8 cellular contexts compared by ENCODE assay signal in the genomic region with DNA sequence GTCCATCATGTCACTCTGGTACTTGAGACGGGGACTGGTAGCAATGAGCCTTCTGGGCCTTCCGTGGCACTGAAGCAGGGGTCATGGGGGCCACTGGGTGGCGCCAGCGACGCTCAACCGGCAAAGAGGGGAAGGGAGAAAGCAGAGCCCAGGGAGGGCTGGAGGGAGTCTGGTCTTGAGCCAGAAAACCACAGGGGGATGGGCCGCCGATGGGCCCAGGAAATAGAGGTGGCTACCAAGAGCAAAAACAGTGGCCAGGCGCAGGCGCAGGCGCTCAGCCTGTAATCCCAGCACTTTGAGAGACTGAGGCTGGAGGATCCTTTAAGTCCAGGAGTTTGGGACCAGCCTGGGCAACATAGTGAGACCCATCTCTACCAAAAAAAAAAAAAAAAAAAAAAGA. TPM values are rescaled to one million over a fixed set of nuclear protein-coding genes. Genes with fewer than 3 reads are reported as not detected.
DNase-seq lines count a peak whose midpoint lies in the region; ATAC-seq and TF ChIP-seq lines count a peak whose summit lies in the region.

No MANE protein-coding gene starts in this region.

- H3K27me3 Mint-ChIP-seq in T-helper 2 cell treated with Interferon-gamma antibody and Interleukin-4, amounts not matched to agents 5 μg/mL and 100 μg/mL, for 36 hours (ENCODE audit: low read depth), result peaks cover 4% of the 10 kb centered on the region
- H3K27me3 Mint-ChIP-seq in natural killer cell (ENCODE audit: low read depth in 2 of 2), result peaks cover 0 to 9% of the 10 kb centered on the region in 2 donors

- peaks cover 2% of the 10 kb centered on the region for H3K4me1 Mint-ChIP-seq in T-helper 2 cell treated with Interferon-gamma antibody and Interleukin-4, amounts not matched to agents 5 μg/mL and 100 μg/mL, for 36 hours (ENCODE audit: low read depth)
- H3K4me1 Mint-ChIP-seq in natural killer cell, result peaks cover 0 to 5% of the 10 kb centered on the region in 2 donors

- H3K4me3 Mint-ChIP-seq in T-helper 2 cell treated with Interferon-gamma antibody and Interleukin-4, amounts not matched to agents 5 μg/mL and 100 μg/mL, for 36 hours, result no peak overlapping the region
- no peak overlapping the region for H3K4me3 Mint-ChIP-seq in natural killer cell

- H3K36me3 ChIP-seq in colonic mucosa, result no peaks in the 10 kb centered on the region

- ATAC-seq in GM19025 (IDR thresholded peaks at IDR 0.05; ENCODE audit: low read depth, unreplicated experiment), result peak; percentile 73
- peak; percentile 84 for ATAC-seq in HG03521 (IDR thresholded peaks at IDR 0.05; ENCODE audit: unreplicated experiment)
- ATAC-seq in natural killer cell, result peak; percentile 62 to 82 (median 80)
- ATAC-seq in GM21737 (IDR thresholded peaks at IDR 0.05; ENCODE audit: unreplicated experiment), result no peak

- no peak overlapping the region for H3K27ac ChIP-seq in C4-2B
- H3K27ac ChIP-seq in colonic mucosa, result no peak overlapping the region

- intact Hi-C loops in colonic mucosa (cut with DNase I) (no loop called here), natural killer cell (cut with micrococcal nuclease) (no loop called here)

- TF ChIP-seq CTCF in C4-2B (conservative IDR thresholded peaks at IDR 0.05) (peak; percentile 74), colonic mucosa (IDR thresholded peaks at IDR 0.05) (peak; percentile 50), natural killer cell (IDR thresholded peaks at IDR 0.05) (peak; percentile 46)

- H3K27ac Mint-ChIP-seq in T-helper 2 cell treated with Interferon-gamma antibody and Interleukin-4, amounts not matched to agents 5 μg/mL and 100 μg/mL, for 36 hours, result no peak overlapping the region
- H3K27ac Mint-ChIP-seq in natural killer cell, result no peak overlapping the region

- no peaks in the 10 kb centered on the region for H3K36me3 Mint-ChIP-seq in T-helper 2 cell treated with Interferon-gamma antibody and Interleukin-4, amounts not matched to agents 5 μg/mL and 100 μg/mL, for 36 hours (ENCODE audit: low read depth)
- no peaks in the 10 kb centered on the region for H3K36me3 Mint-ChIP-seq in natural killer cell

- no peak overlapping the region for H3K9ac ChIP-seq in colonic mucosa (ENCODE audit: low read depth in 2 of 2, low read length in 2 of 2)

- H3K4me3 ChIP-seq in colonic mucosa, result no peak overlapping the region

- no peaks in the 10 kb centered on the region for H3K9me3 ChIP-seq in colonic mucosa

- no peaks in the 10 kb centered on the region for H3K9me3 Mint-ChIP-seq in T-helper 2 cell treated with Interferon-gamma antibody and Interleukin-4, amounts not matched to agents 5 μg/mL and 100 μg/mL, for 36 hours
- no peaks in the 10 kb centered on the region for H3K9me3 Mint-ChIP-seq in natural killer cell

- DNase-seq in T-helper 2 cell treated with Interferon-gamma antibody and Interleukin-4, amounts not matched to agents 5 μg/mL and 100 μg/mL, for 36 hours (ENCODE audit: low spot score), result peak; percentile 18
- peak; percentile 30 for DNase-seq in colonic mucosa
- DNase-seq in natural killer cell, result no peak
- DNase-seq in occipital lobe (lab: John Stamatoyannopoulos, UW), result no peak

- no peaks in the 10 kb centered on the region for H3K27me3 ChIP-seq in colonic mucosa

- no peaks in the 10 kb centered on the region for H3K4me1 ChIP-seq in colonic mucosa

RNA-seq across cellular contexts. Expression of a gene that starts 21.8 kb away (rescaled TPM):
- 10 to 100 TPM; 13.2 to 14.9 TPM for total RNA-seq in colonic mucosa
- 10 to 100 TPM; 29.0 to 37.1 (median 34.7) TPM for total RNA-seq in natural killer cell
- total RNA-seq in occipital lobe, result 46.2 TPM

RNA-seq across cellular contexts. Expression of a gene that starts 22.2 kb away (rescaled TPM):
- total RNA-seq in colonic mucosa (10 to 100 TPM in 1 of 2 donors, 1 to 10 TPM in 1; 8.5 to 12.3 TPM), natural killer cell (10 to 100 TPM; 31.1 to 42.6 (median 36.6) TPM), occipital lobe (15.9 TPM)

Comparison
In these comparisons a context has a peak if more than half of its experiments do, and no peak if none do; other contexts are left out.
1. DNase-seq: peak in T-helper 2 cell treated with Interferon-gamma antibody and Interleukin-4, amounts not matched to agents 5 μg/mL and 100 μg/mL, for 36 hours (single experiment) and colonic mucosa (single experiment); none in natural killer cell (single experiment) and occipital lobe (single experiment).
2. Peak in every context shown above with its lines, with median percentiles within 50 percentile points of each other: CTCF ChIP-seq.